ENCODE assay signal across 25 cellular contexts in the genomic region with DNA sequence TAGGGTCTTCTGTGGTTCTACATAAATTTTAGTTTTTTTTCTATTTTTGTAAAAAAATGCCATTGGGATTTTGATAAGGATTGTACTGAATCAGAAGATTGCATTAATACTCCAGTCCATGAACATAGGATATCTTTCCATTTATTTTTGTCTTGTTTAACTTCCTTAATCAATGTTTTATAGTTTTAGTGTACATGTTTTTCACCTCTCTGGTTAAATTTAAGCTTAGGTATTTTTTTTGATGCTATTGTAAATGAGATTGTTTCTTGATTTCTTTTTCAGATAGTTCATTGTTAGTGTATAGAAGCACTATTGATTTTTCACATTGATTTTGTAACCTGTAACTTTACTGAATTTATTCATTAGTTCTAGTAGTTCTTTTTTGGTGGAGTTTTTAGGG. TPM values are rescaled to one million over a fixed set of nuclear protein-coding genes. Genes with fewer than 3 reads are reported as not detected.
"Had no signal": no experiment of that assay in that cellular context is flagged by ENCODE, and none has a peak within 500 bp of the region (broad histone marks: within the 10 kb centered on the region; RNA-seq: fewer than 3 reads in every experiment).

No MANE protein-coding gene starts in this region.

- FAIRE-seq: HepG2, RCC 7860 had no signal

- H3K4me3 ChIP-seq: MG63, SJSA1, SK-N-MC had no signal

- H3K9me3 ChIP-seq: SJSA1 had no signal

- ATAC-seq: HepG2 had no signal

- H3K36me3 ChIP-seq: MG63, SJSA1 had no signal

- DNase-seq: IMR-90, Karpas-422, KG1, MG63, NCI-H1092, NCI-H1105 treated with DMSO at 0.1 percent for 48 hours, NCI-H1417 treated with DMSO at 0.1 percent for 48 hours, NCI-H146, NCI-H187, NCI-H2029, NCI-H2081 treated with DMSO at 0.1 percent for 48 hours, NCI-H2171, NCI-H226, NCI-H446, NCI-H510A, NCI-H524 treated with DMSO at 0.1 percent for 48 hours, NCI-H69, NCI-H774, Right ventricle myocardium superior, RPMI8226, SIG-M5 had no signal

- H3K4me1 ChIP-seq: SJSA1 had no signal

- H3K27ac ChIP-seq: SJSA1, SK-N-MC had no signal

RNA-seq across cellular contexts. Expression of gene ITGAM, which starts 35.4 kb away (rescaled TPM):
- polyA plus RNA-seq: IMR-90 had no signal

RNA-seq across cellular contexts. Expression of gene ITGAX, which starts 59.8 kb away (rescaled TPM):
- total RNA-seq: HepG2, SJSA1 had no signal
